In the genomic region with DNA sequence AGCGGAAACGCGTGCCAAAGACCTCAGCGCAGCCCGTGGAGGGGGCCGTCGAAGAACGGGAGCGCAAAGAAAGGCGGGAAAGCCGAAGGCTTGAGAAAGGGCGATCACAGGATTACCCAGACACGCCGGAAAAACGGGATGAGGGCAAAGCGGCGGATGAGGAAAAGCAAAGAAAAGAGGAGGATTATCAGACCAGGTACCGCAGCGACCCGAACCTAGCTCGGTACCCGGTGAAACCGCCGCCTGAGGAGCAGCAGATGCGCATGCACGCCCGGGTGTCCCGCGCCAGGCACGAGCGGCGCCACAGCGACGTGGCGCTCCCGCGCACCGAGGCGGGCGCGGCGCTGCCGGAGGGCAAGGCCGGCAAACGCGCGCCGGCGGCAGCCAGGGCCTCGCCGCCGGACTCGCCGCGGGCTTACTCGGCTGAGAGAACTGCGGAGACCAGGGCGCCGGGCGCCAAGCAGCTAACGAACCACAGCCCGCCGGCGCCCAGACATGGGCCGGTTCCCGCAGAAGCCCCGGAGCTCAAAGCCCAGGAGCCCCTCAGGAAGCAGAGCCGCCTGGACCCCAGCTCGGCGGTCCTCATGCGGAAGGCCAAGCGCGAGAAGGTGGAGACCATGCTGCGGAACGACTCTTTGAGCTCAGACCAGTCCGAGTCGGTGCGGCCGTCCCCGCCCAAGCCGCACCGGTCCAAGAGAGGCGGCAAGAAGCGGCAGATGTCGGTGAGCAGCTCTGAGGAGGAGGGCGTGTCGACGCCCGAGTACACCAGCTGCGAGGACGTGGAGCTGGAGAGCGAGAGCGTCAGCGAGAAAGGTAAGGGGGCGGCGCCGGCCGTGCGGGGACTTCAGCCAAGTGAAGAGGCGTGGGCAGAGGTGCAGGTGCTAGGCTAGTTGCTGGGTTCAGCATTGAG, we compare ENCODE assay signal across 1 cellular context.
TF ChIP-seq lines count a peak whose summit lies in the region.

No MANE protein-coding gene starts in this region.

TF ChIP-seq in HEK293, 187 proteins besides CTCF, POLR2A, EP300 and RAD21 (continued from another document and continues in another):
- TF ChIP-seq, protein P1, sequence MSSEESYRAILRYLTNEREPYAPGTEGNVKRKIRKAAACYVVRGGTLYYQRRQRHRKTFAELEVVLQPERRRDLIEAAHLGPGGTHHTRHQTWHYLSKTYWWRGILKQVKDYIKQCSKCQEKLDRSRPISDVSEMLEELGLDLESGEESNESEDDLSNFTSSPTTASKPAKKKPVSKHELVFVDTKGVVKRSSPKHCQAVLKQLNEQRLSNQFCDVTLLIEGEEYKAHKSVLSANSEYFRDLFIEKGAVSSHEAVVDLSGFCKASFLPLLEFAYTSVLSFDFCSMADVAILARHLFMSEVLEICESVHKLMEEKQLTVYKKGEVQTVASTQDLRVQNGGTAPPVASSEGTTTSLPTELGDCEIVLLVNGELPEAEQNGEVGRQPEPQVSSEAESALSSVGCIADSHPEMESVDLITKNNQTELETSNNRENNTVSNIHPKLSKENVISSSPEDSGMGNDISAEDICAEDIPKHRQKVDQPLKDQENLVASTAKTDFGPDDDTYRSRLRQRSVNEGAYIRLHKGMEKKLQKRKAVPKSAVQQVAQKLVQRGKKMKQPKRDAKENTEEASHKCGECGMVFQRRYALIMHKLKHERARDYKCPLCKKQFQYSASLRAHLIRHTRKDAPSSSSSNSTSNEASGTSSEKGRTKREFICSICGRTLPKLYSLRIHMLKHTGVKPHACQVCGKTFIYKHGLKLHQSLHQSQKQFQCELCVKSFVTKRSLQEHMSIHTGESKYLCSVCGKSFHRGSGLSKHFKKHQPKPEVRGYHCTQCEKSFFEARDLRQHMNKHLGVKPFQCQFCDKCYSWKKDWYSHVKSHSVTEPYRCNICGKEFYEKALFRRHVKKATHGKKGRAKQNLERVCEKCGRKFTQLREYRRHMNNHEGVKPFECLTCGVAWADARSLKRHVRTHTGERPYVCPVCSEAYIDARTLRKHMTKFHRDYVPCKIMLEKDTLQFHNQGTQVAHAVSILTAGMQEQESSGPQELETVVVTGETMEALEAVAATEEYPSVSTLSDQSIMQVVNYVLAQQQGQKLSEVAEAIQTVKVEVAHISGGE (tag by site-specific recombination; conservative IDR thresholded peaks at IDR 0.05; ENCODE audit: low read depth), result no peak
- TF ChIP-seq ZNF324 (tag by site-specific recombination; IDR thresholded peaks at IDR 0.05) (no peak), WT1 (tag by site-specific recombination; IDR thresholded peaks at IDR 0.05) (no peak), ZNF677 (tag by site-specific recombination; IDR thresholded peaks at IDR 0.05) (no peak), ZNF175 (tag by site-specific recombination; IDR thresholded peaks at IDR 0.05) (no peak), ZNF510 (tag by site-specific recombination; IDR thresholded peaks at IDR 0.05; ENCODE audit: insufficient replicate concordance) (no peak), ZNF274 (IDR thresholded peaks at IDR 0.05; ENCODE audit: low read length) (no peak), ZNF274 (tag by site-specific recombination; IDR thresholded peaks at IDR 0.05; ENCODE audit: borderline replicate concordance) (no peak), SP7 (tag by site-specific recombination; IDR thresholded peaks at IDR 0.05) (0 out of 2 replicates have a peak, but pooled peaks have one; percentile 13), ZNF423 (tag by site-specific recombination; IDR thresholded peaks at IDR 0.05) (no peak), KLF1 (tag by site-specific recombination; IDR thresholded peaks at IDR 0.05) (peak; percentile 86), ZNF404 (tag by site-specific recombination; IDR thresholded peaks at IDR 0.05) (no peak), EGR2 (tag by site-specific recombination; IDR thresholded peaks at IDR 0.05; ENCODE audit: low read depth) (peak; percentile 69), SETDB1 (IDR thresholded peaks at IDR 0.05; ENCODE audit: insufficient read length, low read length) (peak; percentile 16), ZFHX2 (tag by site-specific recombination; conservative IDR thresholded peaks at IDR 0.05) (peak; percentile 81), ZNF600 (tag by site-specific recombination; IDR thresholded peaks at IDR 0.05) (peak; percentile 70), SP3 (tag by site-specific recombination; IDR thresholded peaks at IDR 0.05) (peak; percentile 56), ZNF157 (tag by site-specific recombination; IDR thresholded peaks at IDR 0.05) (no peak), ZNF433 (tag by site-specific recombination; IDR thresholded peaks at IDR 0.05; ENCODE audit: low read depth) (no peak), TCF7L2 (IDR thresholded peaks at IDR 0.05; ENCODE audit: borderline replicate concordance, low read depth, low read length) (no peak), ZNF747 (tag by site-specific recombination; IDR thresholded peaks at IDR 0.05) (no peak), ZNF529 (tag by site-specific recombination; IDR thresholded peaks at IDR 0.05; ENCODE audit: insufficient replicate concordance) (no peak), ZNF155 (tag by site-specific recombination; IDR thresholded peaks at IDR 0.05) (no peak), ZNF366 (tag by site-specific recombination; conservative IDR thresholded peaks at IDR 0.05) (peak; percentile 51), SCRT2 (tag by site-specific recombination; IDR thresholded peaks at IDR 0.05) (no peak), ZNF76 (tag by site-specific recombination; IDR thresholded peaks at IDR 0.05; ENCODE audit: borderline replicate concordance, low read depth) (no peak), ZFP37 (tag by site-specific recombination; IDR thresholded peaks at IDR 0.05) (no peak), KLF8 (tag by site-specific recombination; IDR thresholded peaks at IDR 0.05) (peak; percentile 32; the same call in 1 of the 2 replicates), ZNF843 (tag by site-specific recombination; IDR thresholded peaks at IDR 0.05) (0 out of 2 replicates have a peak, but pooled peaks have one; percentile 9), ZNF629 (tag by site-specific recombination; IDR thresholded peaks at IDR 0.05) (no peak), ZNF514 (tag by site-specific recombination; IDR thresholded peaks at IDR 0.05) (no peak), ZBTB20 (tag by site-specific recombination; IDR thresholded peaks at IDR 0.05) (peak; percentile 40; the same call in 1 of the 2 replicates), BCL11A (tag by site-specific recombination; IDR thresholded peaks at IDR 0.05; ENCODE audit: low read depth) (no peak), YY1 (tag by site-specific recombination; IDR thresholded peaks at IDR 0.05) (no peak), OVOL3 (tag by site-specific recombination; IDR thresholded peaks at IDR 0.05) (no peak), GLI4 (tag by site-specific recombination; IDR thresholded peaks at IDR 0.05) (no peak), ZIC2 (tag by site-specific recombination; IDR thresholded peaks at IDR 0.05) (no peak), ZNF654 (tag by site-specific recombination; IDR thresholded peaks at IDR 0.05; ENCODE audit: low read depth) (no peak), ZNF394 (tag by site-specific recombination; IDR thresholded peaks at IDR 0.05; ENCODE audit: borderline replicate concordance) (peak; percentile 13; the same call in 1 of the 2 replicates), ZNF341 (tag by site-specific recombination; IDR thresholded peaks at IDR 0.05; ENCODE audit: low read depth) (peak; percentile 84), ZXDB (tag by site-specific recombination; IDR thresholded peaks at IDR 0.05) (no peak), IKZF3 (tag by site-specific recombination; IDR thresholded peaks at IDR 0.05) (no peak), ZSCAN16 (tag by site-specific recombination; IDR thresholded peaks at IDR 0.05) (no peak), ZNF184 (tag by site-specific recombination; IDR thresholded peaks at IDR 0.05) (no peak), ZNF221 (tag by site-specific recombination; IDR thresholded peaks at IDR 0.05; ENCODE audit: borderline replicate concordance) (no peak), ZBTB17 (tag by site-specific recombination; IDR thresholded peaks at IDR 0.05) (peak; percentile 97)
- TF ChIP-seq, protein P2, sequence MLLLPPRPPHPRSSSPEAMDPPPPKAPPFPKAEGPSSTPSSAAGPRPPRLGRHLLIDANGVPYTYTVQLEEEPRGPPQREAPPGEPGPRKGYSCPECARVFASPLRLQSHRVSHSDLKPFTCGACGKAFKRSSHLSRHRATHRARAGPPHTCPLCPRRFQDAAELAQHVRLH (tag by site-specific recombination; IDR thresholded peaks at IDR 0.05), result 0 out of 2 replicates have a peak, but pooled peaks have one; percentile 20
- TF ChIP-seq, protein P3, sequence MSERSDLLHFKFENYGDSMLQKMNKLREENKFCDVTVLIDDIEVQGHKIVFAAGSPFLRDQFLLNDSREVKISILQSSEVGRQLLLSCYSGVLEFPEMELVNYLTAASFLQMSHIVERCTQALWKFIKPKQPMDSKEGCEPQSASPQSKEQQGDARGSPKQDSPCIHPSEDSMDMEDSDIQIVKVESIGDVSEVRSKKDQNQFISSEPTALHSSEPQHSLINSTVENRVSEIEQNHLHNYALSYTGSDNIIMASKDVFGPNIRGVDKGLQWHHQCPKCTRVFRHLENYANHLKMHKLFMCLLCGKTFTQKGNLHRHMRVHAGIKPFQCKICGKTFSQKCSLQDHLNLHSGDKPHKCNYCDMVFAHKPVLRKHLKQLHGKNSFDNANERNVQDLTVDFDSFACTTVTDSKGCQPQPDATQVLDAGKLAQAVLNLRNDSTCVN (tag by site-specific recombination; optimal IDR thresholded peaks at IDR 0.05), result peak; percentile 73
- TF ChIP-seq, protein P4, sequence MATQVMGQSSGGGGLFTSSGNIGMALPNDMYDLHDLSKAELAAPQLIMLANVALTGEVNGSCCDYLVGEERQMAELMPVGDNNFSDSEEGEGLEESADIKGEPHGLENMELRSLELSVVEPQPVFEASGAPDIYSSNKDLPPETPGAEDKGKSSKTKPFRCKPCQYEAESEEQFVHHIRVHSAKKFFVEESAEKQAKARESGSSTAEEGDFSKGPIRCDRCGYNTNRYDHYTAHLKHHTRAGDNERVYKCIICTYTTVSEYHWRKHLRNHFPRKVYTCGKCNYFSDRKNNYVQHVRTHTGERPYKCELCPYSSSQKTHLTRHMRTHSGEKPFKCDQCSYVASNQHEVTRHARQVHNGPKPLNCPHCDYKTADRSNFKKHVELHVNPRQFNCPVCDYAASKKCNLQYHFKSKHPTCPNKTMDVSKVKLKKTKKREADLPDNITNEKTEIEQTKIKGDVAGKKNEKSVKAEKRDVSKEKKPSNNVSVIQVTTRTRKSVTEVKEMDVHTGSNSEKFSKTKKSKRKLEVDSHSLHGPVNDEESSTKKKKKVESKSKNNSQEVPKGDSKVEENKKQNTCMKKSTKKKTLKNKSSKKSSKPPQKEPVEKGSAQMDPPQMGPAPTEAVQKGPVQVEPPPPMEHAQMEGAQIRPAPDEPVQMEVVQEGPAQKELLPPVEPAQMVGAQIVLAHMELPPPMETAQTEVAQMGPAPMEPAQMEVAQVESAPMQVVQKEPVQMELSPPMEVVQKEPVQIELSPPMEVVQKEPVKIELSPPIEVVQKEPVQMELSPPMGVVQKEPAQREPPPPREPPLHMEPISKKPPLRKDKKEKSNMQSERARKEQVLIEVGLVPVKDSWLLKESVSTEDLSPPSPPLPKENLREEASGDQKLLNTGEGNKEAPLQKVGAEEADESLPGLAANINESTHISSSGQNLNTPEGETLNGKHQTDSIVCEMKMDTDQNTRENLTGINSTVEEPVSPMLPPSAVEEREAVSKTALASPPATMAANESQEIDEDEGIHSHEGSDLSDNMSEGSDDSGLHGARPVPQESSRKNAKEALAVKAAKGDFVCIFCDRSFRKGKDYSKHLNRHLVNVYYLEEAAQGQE (tag by site-specific recombination; IDR thresholded peaks at IDR 0.05), result peak; percentile 64; the same call in 1 of the 2 replicates
- TF ChIP-seq, protein P5, sequence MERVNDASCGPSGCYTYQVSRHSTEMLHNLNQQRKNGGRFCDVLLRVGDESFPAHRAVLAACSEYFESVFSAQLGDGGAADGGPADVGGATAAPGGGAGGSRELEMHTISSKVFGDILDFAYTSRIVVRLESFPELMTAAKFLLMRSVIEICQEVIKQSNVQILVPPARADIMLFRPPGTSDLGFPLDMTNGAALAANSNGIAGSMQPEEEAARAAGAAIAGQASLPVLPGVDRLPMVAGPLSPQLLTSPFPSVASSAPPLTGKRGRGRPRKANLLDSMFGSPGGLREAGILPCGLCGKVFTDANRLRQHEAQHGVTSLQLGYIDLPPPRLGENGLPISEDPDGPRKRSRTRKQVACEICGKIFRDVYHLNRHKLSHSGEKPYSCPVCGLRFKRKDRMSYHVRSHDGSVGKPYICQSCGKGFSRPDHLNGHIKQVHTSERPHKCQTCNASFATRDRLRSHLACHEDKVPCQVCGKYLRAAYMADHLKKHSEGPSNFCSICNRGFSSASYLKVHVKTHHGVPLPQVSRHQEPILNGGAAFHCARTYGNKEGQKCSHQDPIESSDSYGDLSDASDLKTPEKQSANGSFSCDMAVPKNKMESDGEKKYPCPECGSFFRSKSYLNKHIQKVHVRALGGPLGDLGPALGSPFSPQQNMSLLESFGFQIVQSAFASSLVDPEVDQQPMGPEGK (tag by site-specific recombination; IDR thresholded peaks at IDR 0.05), result peak; percentile 25; the same call in 1 of the 2 replicates
- TF ChIP-seq, protein P6, sequence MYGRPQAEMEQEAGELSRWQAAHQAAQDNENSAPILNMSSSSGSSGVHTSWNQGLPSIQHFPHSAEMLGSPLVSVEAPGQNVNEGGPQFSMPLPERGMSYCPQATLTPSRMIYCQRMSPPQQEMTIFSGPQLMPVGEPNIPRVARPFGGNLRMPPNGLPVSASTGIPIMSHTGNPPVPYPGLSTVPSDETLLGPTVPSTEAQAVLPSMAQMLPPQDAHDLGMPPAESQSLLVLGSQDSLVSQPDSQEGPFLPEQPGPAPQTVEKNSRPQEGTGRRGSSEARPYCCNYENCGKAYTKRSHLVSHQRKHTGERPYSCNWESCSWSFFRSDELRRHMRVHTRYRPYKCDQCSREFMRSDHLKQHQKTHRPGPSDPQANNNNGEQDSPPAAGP (tag by site-specific recombination; IDR thresholded peaks at IDR 0.05), result no peak
- TF ChIP-seq, protein P7, sequence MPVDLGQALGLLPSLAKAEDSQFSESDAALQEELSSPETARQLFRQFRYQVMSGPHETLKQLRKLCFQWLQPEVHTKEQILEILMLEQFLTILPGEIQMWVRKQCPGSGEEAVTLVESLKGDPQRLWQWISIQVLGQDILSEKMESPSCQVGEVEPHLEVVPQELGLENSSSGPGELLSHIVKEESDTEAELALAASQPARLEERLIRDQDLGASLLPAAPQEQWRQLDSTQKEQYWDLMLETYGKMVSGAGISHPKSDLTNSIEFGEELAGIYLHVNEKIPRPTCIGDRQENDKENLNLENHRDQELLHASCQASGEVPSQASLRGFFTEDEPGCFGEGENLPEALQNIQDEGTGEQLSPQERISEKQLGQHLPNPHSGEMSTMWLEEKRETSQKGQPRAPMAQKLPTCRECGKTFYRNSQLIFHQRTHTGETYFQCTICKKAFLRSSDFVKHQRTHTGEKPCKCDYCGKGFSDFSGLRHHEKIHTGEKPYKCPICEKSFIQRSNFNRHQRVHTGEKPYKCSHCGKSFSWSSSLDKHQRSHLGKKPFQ (tag by site-specific recombination; IDR thresholded peaks at IDR 0.05), result no peak
- TF ChIP-seq, protein P8, sequence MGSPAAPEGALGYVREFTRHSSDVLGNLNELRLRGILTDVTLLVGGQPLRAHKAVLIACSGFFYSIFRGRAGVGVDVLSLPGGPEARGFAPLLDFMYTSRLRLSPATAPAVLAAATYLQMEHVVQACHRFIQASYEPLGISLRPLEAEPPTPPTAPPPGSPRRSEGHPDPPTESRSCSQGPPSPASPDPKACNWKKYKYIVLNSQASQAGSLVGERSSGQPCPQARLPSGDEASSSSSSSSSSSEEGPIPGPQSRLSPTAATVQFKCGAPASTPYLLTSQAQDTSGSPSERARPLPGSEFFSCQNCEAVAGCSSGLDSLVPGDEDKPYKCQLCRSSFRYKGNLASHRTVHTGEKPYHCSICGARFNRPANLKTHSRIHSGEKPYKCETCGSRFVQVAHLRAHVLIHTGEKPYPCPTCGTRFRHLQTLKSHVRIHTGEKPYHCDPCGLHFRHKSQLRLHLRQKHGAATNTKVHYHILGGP (tag by site-specific recombination; IDR thresholded peaks at IDR 0.05), result no peak
